Comparison of ENCODE assay signal across 8 cellular contexts in the genomic region with DNA sequence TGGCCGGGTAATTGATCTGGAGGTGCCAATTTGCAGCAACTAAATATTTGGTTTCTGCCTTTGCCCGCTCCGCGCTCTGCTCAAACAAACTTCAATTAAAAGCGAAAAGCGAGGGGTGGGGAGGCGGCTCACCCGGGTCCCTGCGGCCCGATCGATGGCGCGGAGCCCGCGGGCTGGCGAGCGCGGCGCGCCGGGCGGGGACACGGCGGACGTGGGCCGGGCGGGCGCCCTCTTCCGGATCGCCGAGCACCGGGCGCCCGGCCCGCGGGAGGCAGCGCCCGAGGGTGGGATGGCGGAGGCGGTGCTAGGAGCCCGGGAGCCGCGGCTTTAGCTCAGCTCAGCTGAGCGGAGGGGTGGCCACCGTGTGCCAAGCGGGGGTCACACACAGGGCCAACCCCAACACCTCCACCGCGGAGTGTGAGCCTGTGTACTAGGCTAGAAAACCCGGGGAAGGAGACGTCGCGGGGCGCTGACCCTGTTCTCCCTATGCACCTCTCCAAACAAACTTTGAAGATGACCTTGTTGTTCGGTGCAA. TPM values are rescaled to one million over a fixed set of nuclear protein-coding genes. Genes with fewer than 3 reads are reported as not detected.
DNase-seq lines count a peak whose midpoint lies in the region; ATAC-seq and TF ChIP-seq lines count a peak whose summit lies in the region.

No MANE protein-coding gene starts in this region.

- no peaks in the 10 kb centered on the region for H3K27me3 ChIP-seq in muscle layer of colon (ENCODE audit: control insufficient read depth in 1 of 2, insufficient read depth in 2 of 2, low read length in 2 of 2)

- no peak overlapping the region for H3K9ac ChIP-seq in muscle layer of colon (ENCODE audit: low read length)

- peak; percentile 64 for ATAC-seq in activated CD8-positive, alpha-beta T cell treated with anti-CD3 and anti-CD28 coated beads for 36 hours

- H3K4me3 Mint-ChIP-seq in activated CD8-positive, alpha-beta T cell treated with anti-CD3 and anti-CD28 coated beads for 36 hours = peak overlapping the region; percentile 83

- H3K36me3 ChIP-seq in muscle layer of colon (ENCODE audit: insufficient read depth, low read length) = peaks cover 4% of the 10 kb centered on the region

- POLR2A ChIA-PET in activated CD8-positive, alpha-beta T cell treated with anti-CD3 and anti-CD28 coated beads for 36 hours (lab: Charles Lee) = interaction anchor here (0.7 to 3.8 kb wide), 7 partner anchors 12 to 239 kb away, joined by 3 to 21 read pairs (median 3); a partner anchor contains a TSS

- H3K4me1 ChIP-seq in muscle layer of colon (ENCODE audit: insufficient read depth, low read length) = peaks cover 36% of the 10 kb centered on the region

- no peaks in the 10 kb centered on the region for H3K9me3 Mint-ChIP-seq in activated CD8-positive, alpha-beta T cell treated with anti-CD3 and anti-CD28 coated beads for 36 hours

- peaks cover 2% of the 10 kb centered on the region for H3K36me3 Mint-ChIP-seq in activated CD8-positive, alpha-beta T cell treated with anti-CD3 and anti-CD28 coated beads for 36 hours (ENCODE audit: low read depth)

- H3K27ac ChIP-seq in muscle layer of colon (ENCODE audit: low read depth, low read length) (peak overlapping the region; percentile 75), substantia nigra (ENCODE audit: low read depth, low read length, poor library complexity, severe bottlenecking) (peak overlapping the region; percentile 42)

- TF ChIP-seq CTCF in activated CD8-positive, alpha-beta T cell treated with anti-CD3 and anti-CD28 coated beads for 36 hours (IDR thresholded peaks at IDR 0.05) = peak; percentile 65
- TF ChIP-seq CTCF in epithelial cell of esophagus (IDR thresholded peaks at IDR 0.05; ENCODE audit: insufficient read depth, low read depth, low read length, missing control alignments) = no peak

- H3K27me3 Mint-ChIP-seq in activated CD8-positive, alpha-beta T cell treated with anti-CD3 and anti-CD28 coated beads for 36 hours = peaks cover 34% of the 10 kb centered on the region

- DNase-seq in SKM-1 treated with dmso at 0.1 percent for 144 hours (lab: John Stamatoyannopoulos, UW; ENCODE audit: unreplicated experiment) = peak; percentile 36
- no peak for DNase-seq in SKM-1 (lab: John Stamatoyannopoulos, UW; ENCODE audit: unreplicated experiment)
- peak; percentile 58 for DNase-seq in NCI-H2171 treated with DMSO at 0.1 percent for 48 hours (lab: John Stamatoyannopoulos, UW)
- peak; percentile 42 for DNase-seq in activated CD8-positive, alpha-beta T cell treated with anti-CD3 and anti-CD28 coated beads for 36 hours
- DNase-seq in epithelial cell of esophagus (ENCODE audit: low read depth) = peak; percentile 55
- peak in 25 of 49 donors; percentile 10 to 72 (median 37) for DNase-seq in substantia nigra (lab: John Stamatoyannopoulos, UW)
- no peak for DNase-seq in GM19240 (ENCODE audit: insufficient read length, low spot score)

- no peaks in the 10 kb centered on the region for H3K9me3 ChIP-seq in muscle layer of colon (ENCODE audit: low read length)

- intact Hi-C loops in activated CD8-positive, alpha-beta T cell treated with anti-CD3 and anti-CD28 coated beads for 36 hours (cut with micrococcal nuclease) = no loop called here

- CTCF ChIA-PET in activated CD8-positive, alpha-beta T cell treated with anti-CD3 and anti-CD28 coated beads for 36 hours (lab: Charles Lee) = interaction anchor here (0.8 to 6.7 kb wide), 19 partner anchors 10 to 347 kb away, joined by 3 to 119 read pairs (median 4); a partner anchor contains a TSS

- peaks cover 21% of the 10 kb centered on the region for H3K4me1 Mint-ChIP-seq in activated CD8-positive, alpha-beta T cell treated with anti-CD3 and anti-CD28 coated beads for 36 hours (ENCODE audit: low read depth)

- H3K27ac Mint-ChIP-seq in activated CD8-positive, alpha-beta T cell treated with anti-CD3 and anti-CD28 coated beads for 36 hours = no peak overlapping the region

- H3K4me3 ChIP-seq in epithelial cell of esophagus (ENCODE audit: low read length) = peak overlapping the region; percentile 44
- H3K4me3 ChIP-seq in muscle layer of colon (ENCODE audit: low read depth in 1 of 2, low read length in 2 of 2) = peak overlapping the region; percentile 72 to 80

RNA-seq across cellular contexts. Expression of a gene that starts 32.2 kb away (rescaled TPM):
- total RNA-seq in activated CD8-positive, alpha-beta T cell treated with anti-CD3 and anti-CD28 coated beads for 36 hours = 10 to 100 TPM; 34.3 to 35.8 TPM

RNA-seq across cellular contexts. Expression of a gene that starts 41.9 kb away (rescaled TPM):
- 100 to 1,000 TPM; 156 to 169 TPM for total RNA-seq in activated CD8-positive, alpha-beta T cell treated with anti-CD3 and anti-CD28 coated beads for 36 hours

RNA-seq across cellular contexts. Expression of a gene that starts 51.1 kb away (rescaled TPM):
- total RNA-seq in activated CD8-positive, alpha-beta T cell treated with anti-CD3 and anti-CD28 coated beads for 36 hours = not detected

Comparison
In these comparisons a context has a peak if more than half of its experiments do, and no peak if none do; other contexts are left out.
1. DNase-seq: peak in SKM-1 treated with dmso at 0.1 percent for 144 hours (single experiment), NCI-H2171 treated with DMSO at 0.1 percent for 48 hours (single experiment), activated CD8-positive, alpha-beta T cell treated with anti-CD3 and anti-CD28 coated beads for 36 hours (single experiment), epithelial cell of esophagus (single experiment) and substantia nigra (25 of 49); none in SKM-1 (single experiment) and GM19240 (single experiment).